Comparison of ENCODE assay signal across 1 cellular context in genomic region chr6:21587925-21588811, GRCh38.
TF ChIP-seq lines count a peak whose summit lies in the region.

No MANE protein-coding gene starts in this region.

TF ChIP-seq in H1, 55 proteins besides CTCF, POLR2A, EP300 and RAD21:
- TF ChIP-seq MAX (IDR thresholded peaks at IDR 0.05) = peak; percentile 71
- no peak for TF ChIP-seq GABPA (IDR thresholded peaks at IDR 0.05; ENCODE audit: borderline replicate concordance, insufficient read depth, low read length)
- TF ChIP-seq HDAC2 (IDR thresholded peaks at IDR 0.05; ENCODE audit: borderline replicate concordance in 1 of 2, low read depth in 2 of 2, low read length in 2 of 2) = no peak
- no peak for TF ChIP-seq RXRA (IDR thresholded peaks at IDR 0.05; ENCODE audit: insufficient read depth, low read depth, low read length)
- TF ChIP-seq, protein P1, sequence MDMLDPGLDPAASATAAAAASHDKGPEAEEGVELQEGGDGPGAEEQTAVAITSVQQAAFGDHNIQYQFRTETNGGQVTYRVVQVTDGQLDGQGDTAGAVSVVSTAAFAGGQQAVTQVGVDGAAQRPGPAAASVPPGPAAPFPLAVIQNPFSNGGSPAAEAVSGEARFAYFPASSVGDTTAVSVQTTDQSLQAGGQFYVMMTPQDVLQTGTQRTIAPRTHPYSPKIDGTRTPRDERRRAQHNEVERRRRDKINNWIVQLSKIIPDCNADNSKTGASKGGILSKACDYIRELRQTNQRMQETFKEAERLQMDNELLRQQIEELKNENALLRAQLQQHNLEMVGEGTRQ (IDR thresholded peaks at IDR 0.05; ENCODE audit: low read length) = no peak
- no peak for TF ChIP-seq CHD2 (IDR thresholded peaks at IDR 0.05; ENCODE audit: low read length)
- no peak for TF ChIP-seq KDM5A (IDR thresholded peaks at IDR 0.05; ENCODE audit: low read length)
- peak; percentile 56 for TF ChIP-seq EZH2 (IDR thresholded peaks at IDR 0.05; ENCODE audit: low read depth, low read length, severe bottlenecking)
- no peak for TF ChIP-seq SRF (IDR thresholded peaks at IDR 0.05; ENCODE audit: low read depth, low read length)
- TF ChIP-seq CBX5 (IDR thresholded peaks at IDR 0.05; ENCODE audit: low read depth, low read length) = no peak
- TF ChIP-seq BACH1 (IDR thresholded peaks at IDR 0.05; ENCODE audit: low read length) = no peak
- TF ChIP-seq RBBP5 (IDR thresholded peaks at IDR 0.05; ENCODE audit: borderline replicate concordance, low read depth, low read length) = no peak; the same call in none of the 2 replicates
- TF ChIP-seq BCL11A (IDR thresholded peaks at IDR 0.05; ENCODE audit: low read depth in 2 of 2, low read length in 2 of 2) = no peak
- no peak for TF ChIP-seq NRF1 (IDR thresholded peaks at IDR 0.05; ENCODE audit: low read depth, low read length)
- TF ChIP-seq PHF8 (conservative IDR thresholded peaks at IDR 0.05; ENCODE audit: low read depth, low read length) = no peak
- TF ChIP-seq CREB1 (IDR thresholded peaks at IDR 0.05) = peak; percentile 29; the same call in 1 of the 2 replicates
- TF ChIP-seq TAF7 (optimal IDR thresholded peaks at IDR 0.05; ENCODE audit: borderline replicate concordance, low read depth, low read length) = no peak
- no peak for TF ChIP-seq HDAC6 (IDR thresholded peaks at IDR 0.05; ENCODE audit: low read depth, low read length)
- no peak for TF ChIP-seq SP4 (IDR thresholded peaks at IDR 0.05; ENCODE audit: low read length)
- no peak for TF ChIP-seq ZNF274 (IDR thresholded peaks at IDR 0.05; ENCODE audit: borderline replicate concordance, extremely low read depth, low read length)
- TF ChIP-seq SP1 (IDR thresholded peaks at IDR 0.05; ENCODE audit: low read depth, low read length) = no peak
- TF ChIP-seq SP2 (IDR thresholded peaks at IDR 0.05; ENCODE audit: low read length) = no peak
- TF ChIP-seq, protein P2, sequence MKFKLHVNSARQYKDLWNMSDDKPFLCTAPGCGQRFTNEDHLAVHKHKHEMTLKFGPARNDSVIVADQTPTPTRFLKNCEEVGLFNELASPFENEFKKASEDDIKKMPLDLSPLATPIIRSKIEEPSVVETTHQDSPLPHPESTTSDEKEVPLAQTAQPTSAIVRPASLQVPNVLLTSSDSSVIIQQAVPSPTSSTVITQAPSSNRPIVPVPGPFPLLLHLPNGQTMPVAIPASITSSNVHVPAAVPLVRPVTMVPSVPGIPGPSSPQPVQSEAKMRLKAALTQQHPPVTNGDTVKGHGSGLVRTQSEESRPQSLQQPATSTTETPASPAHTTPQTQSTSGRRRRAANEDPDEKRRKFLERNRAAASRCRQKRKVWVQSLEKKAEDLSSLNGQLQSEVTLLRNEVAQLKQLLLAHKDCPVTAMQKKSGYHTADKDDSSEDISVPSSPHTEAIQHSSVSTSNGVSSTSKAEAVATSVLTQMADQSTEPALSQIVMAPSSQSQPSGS (IDR thresholded peaks at IDR 0.05; ENCODE audit: low read length) = no peak
- no peak for TF ChIP-seq BRCA1 (IDR thresholded peaks at IDR 0.05; ENCODE audit: low read depth, low read length)
- TF ChIP-seq TBP (IDR thresholded peaks at IDR 0.05; ENCODE audit: low read depth, low read length) = peak; percentile 5; the same call in 1 of the 2 replicates
- TF ChIP-seq YY1 (IDR thresholded peaks at IDR 0.05; ENCODE audit: low read depth, low read length) = no peak
- TF ChIP-seq SUZ12 (IDR thresholded peaks at IDR 0.05; ENCODE audit: low read length) = 0 out of 2 replicates have a peak, but pooled peaks have one; percentile 6
- TF ChIP-seq SAP30 (IDR thresholded peaks at IDR 0.05; ENCODE audit: insufficient read depth, insufficient replicate concordance, low read length) = peak; percentile 71
- no peak for TF ChIP-seq POU5F1 (IDR thresholded peaks at IDR 0.05; ENCODE audit: low read depth, low read length)
- no peak for TF ChIP-seq CHD1 (IDR thresholded peaks at IDR 0.05; ENCODE audit: low read depth, low read length)
- no peak for TF ChIP-seq RNF2 (IDR thresholded peaks at IDR 0.05; ENCODE audit: borderline replicate concordance, low read depth, low read length, missing control alignments, poor library complexity, severe bottlenecking)
- TF ChIP-seq, protein P3, sequence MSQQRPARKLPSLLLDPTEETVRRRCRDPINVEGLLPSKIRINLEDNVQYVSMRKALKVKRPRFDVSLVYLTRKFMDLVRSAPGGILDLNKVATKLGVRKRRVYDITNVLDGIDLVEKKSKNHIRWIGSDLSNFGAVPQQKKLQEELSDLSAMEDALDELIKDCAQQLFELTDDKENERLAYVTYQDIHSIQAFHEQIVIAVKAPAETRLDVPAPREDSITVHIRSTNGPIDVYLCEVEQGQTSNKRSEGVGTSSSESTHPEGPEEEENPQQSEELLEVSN (IDR thresholded peaks at IDR 0.05) = peak; percentile 48; the same call in 1 of the 2 replicates
- no peak for TF ChIP-seq RFX5 (IDR thresholded peaks at IDR 0.05; ENCODE audit: borderline replicate concordance, low read depth, low read length)
- no peak for TF ChIP-seq CBX8 (IDR thresholded peaks at IDR 0.05; ENCODE audit: borderline replicate concordance, low read depth, low read length)
- no peak for TF ChIP-seq ASH2L (IDR thresholded peaks at IDR 0.05; ENCODE audit: low read length)
- TF ChIP-seq MAFK (IDR thresholded peaks at IDR 0.05; ENCODE audit: low read depth, low read length) = no peak
- peak; percentile 39 for TF ChIP-seq KDM4A (IDR thresholded peaks at IDR 0.05; ENCODE audit: low read depth, low read length, severe bottlenecking)
- no peak for TF ChIP-seq CTBP2 (IDR thresholded peaks at IDR 0.05; ENCODE audit: borderline replicate concordance, insufficient read depth, insufficient read length, low read length)
- no peak for TF ChIP-seq JUN (IDR thresholded peaks at IDR 0.05; ENCODE audit: low read depth, low read length)
- TF ChIP-seq EGR1 (IDR thresholded peaks at IDR 0.05; ENCODE audit: borderline replicate concordance, low read depth, low read length) = no peak
- TF ChIP-seq FOSL1 (IDR thresholded peaks at IDR 0.05; ENCODE audit: insufficient read depth, low read depth, low read length) = no peak
- no peak for TF ChIP-seq SIX5 (IDR thresholded peaks at IDR 0.05; ENCODE audit: low read depth, low read length)
- no peak for TF ChIP-seq POLR2AphosphoS5 (IDR thresholded peaks at IDR 0.05; ENCODE audit: low read depth, low read length)
- TF ChIP-seq CEBPB (IDR thresholded peaks at IDR 0.05; ENCODE audit: low read depth, low read length) = no peak
- TF ChIP-seq SIN3A (conservative IDR thresholded peaks at IDR 0.05 in 1 of 2, IDR thresholded peaks at IDR 0.05 in 1 of 2; ENCODE audit: low read depth in 1 of 2, low read length in 2 of 2) = peak in 1 of 2 experiments; percentile 19; a peak in 1 of 4 replicates
- TF ChIP-seq SIRT6 (IDR thresholded peaks at IDR 0.05; ENCODE audit: low read length) = no peak
- TF ChIP-seq KDM1A (IDR thresholded peaks at IDR 0.05; ENCODE audit: borderline replicate concordance, low read length) = no peak
- TF ChIP-seq, protein P4, sequence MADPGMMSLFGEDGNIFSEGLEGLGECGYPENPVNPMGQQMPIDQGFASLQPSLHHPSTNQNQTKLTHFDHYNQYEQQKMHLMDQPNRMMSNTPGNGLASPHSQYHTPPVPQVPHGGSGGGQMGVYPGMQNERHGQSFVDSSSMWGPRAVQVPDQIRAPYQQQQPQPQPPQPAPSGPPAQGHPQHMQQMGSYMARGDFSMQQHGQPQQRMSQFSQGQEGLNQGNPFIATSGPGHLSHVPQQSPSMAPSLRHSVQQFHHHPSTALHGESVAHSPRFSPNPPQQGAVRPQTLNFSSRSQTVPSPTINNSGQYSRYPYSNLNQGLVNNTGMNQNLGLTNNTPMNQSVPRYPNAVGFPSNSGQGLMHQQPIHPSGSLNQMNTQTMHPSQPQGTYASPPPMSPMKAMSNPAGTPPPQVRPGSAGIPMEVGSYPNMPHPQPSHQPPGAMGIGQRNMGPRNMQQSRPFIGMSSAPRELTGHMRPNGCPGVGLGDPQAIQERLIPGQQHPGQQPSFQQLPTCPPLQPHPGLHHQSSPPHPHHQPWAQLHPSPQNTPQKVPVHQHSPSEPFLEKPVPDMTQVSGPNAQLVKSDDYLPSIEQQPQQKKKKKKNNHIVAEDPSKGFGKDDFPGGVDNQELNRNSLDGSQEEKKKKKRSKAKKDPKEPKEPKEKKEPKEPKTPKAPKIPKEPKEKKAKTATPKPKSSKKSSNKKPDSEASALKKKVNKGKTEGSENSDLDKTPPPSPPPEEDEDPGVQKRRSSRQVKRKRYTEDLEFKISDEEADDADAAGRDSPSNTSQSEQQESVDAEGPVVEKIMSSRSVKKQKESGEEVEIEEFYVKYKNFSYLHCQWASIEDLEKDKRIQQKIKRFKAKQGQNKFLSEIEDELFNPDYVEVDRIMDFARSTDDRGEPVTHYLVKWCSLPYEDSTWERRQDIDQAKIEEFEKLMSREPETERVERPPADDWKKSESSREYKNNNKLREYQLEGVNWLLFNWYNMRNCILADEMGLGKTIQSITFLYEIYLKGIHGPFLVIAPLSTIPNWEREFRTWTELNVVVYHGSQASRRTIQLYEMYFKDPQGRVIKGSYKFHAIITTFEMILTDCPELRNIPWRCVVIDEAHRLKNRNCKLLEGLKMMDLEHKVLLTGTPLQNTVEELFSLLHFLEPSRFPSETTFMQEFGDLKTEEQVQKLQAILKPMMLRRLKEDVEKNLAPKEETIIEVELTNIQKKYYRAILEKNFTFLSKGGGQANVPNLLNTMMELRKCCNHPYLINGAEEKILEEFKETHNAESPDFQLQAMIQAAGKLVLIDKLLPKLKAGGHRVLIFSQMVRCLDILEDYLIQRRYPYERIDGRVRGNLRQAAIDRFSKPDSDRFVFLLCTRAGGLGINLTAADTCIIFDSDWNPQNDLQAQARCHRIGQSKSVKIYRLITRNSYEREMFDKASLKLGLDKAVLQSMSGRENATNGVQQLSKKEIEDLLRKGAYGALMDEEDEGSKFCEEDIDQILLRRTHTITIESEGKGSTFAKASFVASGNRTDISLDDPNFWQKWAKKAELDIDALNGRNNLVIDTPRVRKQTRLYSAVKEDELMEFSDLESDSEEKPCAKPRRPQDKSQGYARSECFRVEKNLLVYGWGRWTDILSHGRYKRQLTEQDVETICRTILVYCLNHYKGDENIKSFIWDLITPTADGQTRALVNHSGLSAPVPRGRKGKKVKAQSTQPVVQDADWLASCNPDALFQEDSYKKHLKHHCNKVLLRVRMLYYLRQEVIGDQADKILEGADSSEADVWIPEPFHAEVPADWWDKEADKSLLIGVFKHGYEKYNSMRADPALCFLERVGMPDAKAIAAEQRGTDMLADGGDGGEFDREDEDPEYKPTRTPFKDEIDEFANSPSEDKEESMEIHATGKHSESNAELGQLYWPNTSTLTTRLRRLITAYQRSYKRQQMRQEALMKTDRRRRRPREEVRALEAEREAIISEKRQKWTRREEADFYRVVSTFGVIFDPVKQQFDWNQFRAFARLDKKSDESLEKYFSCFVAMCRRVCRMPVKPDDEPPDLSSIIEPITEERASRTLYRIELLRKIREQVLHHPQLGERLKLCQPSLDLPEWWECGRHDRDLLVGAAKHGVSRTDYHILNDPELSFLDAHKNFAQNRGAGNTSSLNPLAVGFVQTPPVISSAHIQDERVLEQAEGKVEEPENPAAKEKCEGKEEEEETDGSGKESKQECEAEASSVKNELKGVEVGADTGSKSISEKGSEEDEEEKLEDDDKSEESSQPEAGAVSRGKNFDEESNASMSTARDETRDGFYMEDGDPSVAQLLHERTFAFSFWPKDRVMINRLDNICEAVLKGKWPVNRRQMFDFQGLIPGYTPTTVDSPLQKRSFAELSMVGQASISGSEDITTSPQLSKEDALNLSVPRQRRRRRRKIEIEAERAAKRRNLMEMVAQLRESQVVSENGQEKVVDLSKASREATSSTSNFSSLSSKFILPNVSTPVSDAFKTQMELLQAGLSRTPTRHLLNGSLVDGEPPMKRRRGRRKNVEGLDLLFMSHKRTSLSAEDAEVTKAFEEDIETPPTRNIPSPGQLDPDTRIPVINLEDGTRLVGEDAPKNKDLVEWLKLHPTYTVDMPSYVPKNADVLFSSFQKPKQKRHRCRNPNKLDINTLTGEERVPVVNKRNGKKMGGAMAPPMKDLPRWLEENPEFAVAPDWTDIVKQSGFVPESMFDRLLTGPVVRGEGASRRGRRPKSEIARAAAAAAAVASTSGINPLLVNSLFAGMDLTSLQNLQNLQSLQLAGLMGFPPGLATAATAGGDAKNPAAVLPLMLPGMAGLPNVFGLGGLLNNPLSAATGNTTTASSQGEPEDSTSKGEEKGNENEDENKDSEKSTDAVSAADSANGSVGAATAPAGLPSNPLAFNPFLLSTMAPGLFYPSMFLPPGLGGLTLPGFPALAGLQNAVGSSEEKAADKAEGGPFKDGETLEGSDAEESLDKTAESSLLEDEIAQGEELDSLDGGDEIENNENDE (IDR thresholded peaks at IDR 0.05; ENCODE audit: insufficient replicate concordance, low read length) = no peak
